ENCODE assay signal across 11 cellular contexts in the genomic region with DNA sequence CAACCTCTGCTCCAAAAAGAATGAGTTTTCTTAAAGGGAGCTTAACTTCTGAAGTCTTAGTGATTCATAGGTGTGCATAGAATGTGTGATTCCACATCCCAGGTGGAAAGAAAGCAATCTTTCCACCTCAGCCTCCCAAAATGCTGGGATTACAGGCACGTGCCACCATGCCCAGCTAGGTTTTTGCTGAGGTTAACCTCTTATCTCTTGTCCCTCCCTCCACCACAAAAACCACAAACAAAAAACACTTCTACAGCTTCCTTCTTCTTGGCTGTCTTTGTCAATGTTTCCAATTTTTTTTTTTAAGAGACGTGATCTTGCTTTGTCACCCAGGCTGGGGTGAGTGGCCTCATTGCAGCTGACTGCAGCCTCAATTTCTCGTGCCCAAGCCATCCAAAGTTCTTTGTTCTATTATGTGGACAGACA. TPM values are rescaled to one million over a fixed set of nuclear protein-coding genes. Genes with fewer than 3 reads are reported as not detected.
DNase-seq lines count a peak whose midpoint lies in the region; ATAC-seq and TF ChIP-seq lines count a peak whose summit lies in the region.
"Had no signal": no experiment of that assay in that cellular context is flagged by ENCODE, and none has a peak within 500 bp of the region (broad histone marks: within the 10 kb centered on the region; RNA-seq: fewer than 3 reads in every experiment).

No MANE protein-coding gene starts in this region.

- H3K9ac ChIP-seq in neuronal stem cell (ENCODE audit: low read depth, low read length, poor library complexity) = no peak overlapping the region

- H3K4me2 ChIP-seq in neuronal stem cell (ENCODE audit: insufficient read depth, low read length, poor library complexity, severe bottlenecking) = no peak overlapping the region

- H2BK12ac ChIP-seq in neuronal stem cell (ENCODE audit: low read length) = no peak overlapping the region

- H3K9me3 ChIP-seq in neuronal stem cell (replicated peaks in 1 of 2; ENCODE audit: control insufficient read depth in 2 of 2, insufficient read depth in 1 of 2, low read depth in 1 of 2, low read length in 2 of 2) = no peaks in the 10 kb centered on the region

- no peak overlapping the region for H2AFZ ChIP-seq in neuronal stem cell (ENCODE audit: low read length)

- no peak overlapping the region for H3K23ac ChIP-seq in neuronal stem cell (ENCODE audit: low read depth, low read length, poor library complexity)

- no peak overlapping the region for H4K8ac ChIP-seq in neuronal stem cell (ENCODE audit: low read depth, low read length)

- no peak overlapping the region for H3K4me3 Mint-ChIP-seq in activated T-helper 2 cell treated with anti-CD3 and anti-CD28 coated beads, Interferon-gamma antibody, Interleukin-2, Interleukin-4, amounts not matched to agents 10 μg/mL and 5 μg/mL and 100 μg/mL, durations not matched to agents 14 hours and 24 hours and 36 hours (ENCODE audit: low read depth)
- H3K4me3 Mint-ChIP-seq in nephron progenitor cell = no peak overlapping the region

- H3K14ac ChIP-seq in neuronal stem cell (ENCODE audit: low read length) = no peak overlapping the region

- no peak overlapping the region for H2BK15ac ChIP-seq in neuronal stem cell (ENCODE audit: low read length)

- peaks cover 21% of the 10 kb centered on the region for H3K36me3 Mint-ChIP-seq in activated T-helper 2 cell treated with anti-CD3 and anti-CD28 coated beads, Interferon-gamma antibody, Interleukin-2, Interleukin-4, amounts not matched to agents 10 μg/mL and 5 μg/mL and 100 μg/mL, durations not matched to agents 14 hours and 24 hours and 36 hours (ENCODE audit: low read depth)
- H3K36me3 Mint-ChIP-seq in nephron progenitor cell (ENCODE audit: low read depth) = peaks cover 2% of the 10 kb centered on the region

- H3K27me3 Mint-ChIP-seq in activated T-helper 2 cell treated with anti-CD3 and anti-CD28 coated beads, Interferon-gamma antibody, Interleukin-2, Interleukin-4, amounts not matched to agents 10 μg/mL and 5 μg/mL and 100 μg/mL, durations not matched to agents 14 hours and 24 hours and 36 hours (ENCODE audit: low read depth) = no peaks in the 10 kb centered on the region
- peaks cover 4% of the 10 kb centered on the region for H3K27me3 Mint-ChIP-seq in nephron progenitor cell (ENCODE audit: low read depth, poor library complexity)

- no peak overlapping the region for H3K4ac ChIP-seq in neuronal stem cell (ENCODE audit: low read length)

- H2BK120ac ChIP-seq in neuronal stem cell (ENCODE audit: low read depth, low read length) = no peak overlapping the region

- no peak overlapping the region for H2BK5ac ChIP-seq in neuronal stem cell (ENCODE audit: low read length)

- WGBS in neuronal stem cell (ENCODE audit: extremely low coverage in 2 of 2, insufficient read length in 2 of 2, insufficient replicate concordance in 1 of 2), 2 donors = no CpG with 5 or more reads among the region's 3 CpGs

- no peaks in the 10 kb centered on the region for H3K4me1 ChIP-seq in neuronal stem cell (ENCODE audit: control insufficient read depth in 2 of 2, insufficient read depth in 1 of 2, low read depth in 1 of 2, low read length in 2 of 2)

- H3K79me1 ChIP-seq in neuronal stem cell (ENCODE audit: low read depth, low read length) = no peaks in the 10 kb centered on the region

- no peak overlapping the region for H3K4me3 ChIP-seq in neuronal stem cell (ENCODE audit: low read length in 2 of 2)
- H3K4me3 ChIP-seq: coronary artery had no signal

- DNase-seq in NCI-H2196 (lab: John Stamatoyannopoulos, UW; ENCODE audit: unreplicated experiment) = peak; percentile 7
- no peak for DNase-seq in NCI-H2196 treated with DMSO at 0.1 percent for 48 hours (lab: John Stamatoyannopoulos, UW; ENCODE audit: unreplicated experiment)
- DNase-seq in OCI-M1 (lab: John Stamatoyannopoulos, UW) = peak; percentile 95
- peak; percentile 25 for DNase-seq in activated T-helper 2 cell treated with anti-CD3 and anti-CD28 coated beads, Interferon-gamma antibody, Interleukin-2, Interleukin-4, amounts not matched to agents 10 μg/mL and 5 μg/mL and 100 μg/mL, durations not matched to agents 14 hours and 24 hours and 36 hours (ENCODE audit: low spot score)
- no peak for DNase-seq in nephron progenitor cell
- DNase-seq in neuronal stem cell (ENCODE audit: low spot score) = no peak
- DNase-seq: hippocampal formation, NCI-H748 treated with DMSO at 0.1 percent for 48 hours had no signal

- H2AK5ac ChIP-seq in neuronal stem cell (ENCODE audit: low read depth, low read length) = no peak overlapping the region

- no peak overlapping the region for H3K27ac Mint-ChIP-seq in activated T-helper 2 cell treated with anti-CD3 and anti-CD28 coated beads, Interferon-gamma antibody, Interleukin-2, Interleukin-4, amounts not matched to agents 10 μg/mL and 5 μg/mL and 100 μg/mL, durations not matched to agents 14 hours and 24 hours and 36 hours
- peak overlapping the region; percentile 36 for H3K27ac Mint-ChIP-seq in nephron progenitor cell

- H3K4me1 Mint-ChIP-seq in activated T-helper 2 cell treated with anti-CD3 and anti-CD28 coated beads, Interferon-gamma antibody, Interleukin-2, Interleukin-4, amounts not matched to agents 10 μg/mL and 5 μg/mL and 100 μg/mL, durations not matched to agents 14 hours and 24 hours and 36 hours (ENCODE audit: low read depth) = peaks cover 12% of the 10 kb centered on the region
- no peaks in the 10 kb centered on the region for H3K4me1 Mint-ChIP-seq in nephron progenitor cell

- no peak overlapping the region for H3K27ac ChIP-seq in neuronal stem cell (replicated peaks; ENCODE audit: low read length)
- H3K27ac ChIP-seq: coronary artery had no signal

- peaks cover 3 to 28% of the 10 kb centered on the region in 2 donors for H3K36me3 ChIP-seq in neuronal stem cell (replicated peaks in 1 of 2; ENCODE audit: control insufficient read depth in 2 of 2, insufficient read depth in 2 of 2, low read length in 2 of 2)

- ATAC-seq in GM18867 (IDR thresholded peaks at IDR 0.05; ENCODE audit: unreplicated experiment) (no peak), HG03280 (IDR thresholded peaks at IDR 0.05; ENCODE audit: unreplicated experiment) (no peak)

- no peak overlapping the region for H4K91ac ChIP-seq in neuronal stem cell (ENCODE audit: low read depth, low read length, poor library complexity)

- no peak for TF ChIP-seq CTCF in nephron progenitor cell (IDR thresholded peaks at IDR 0.05)

- intact Hi-C loops in activated T-helper 2 cell treated with anti-CD3 and anti-CD28 coated beads, Interferon-gamma antibody, Interleukin-2, Interleukin-4, amounts not matched to agents 10 μg/mL and 5 μg/mL and 100 μg/mL, durations not matched to agents 14 hours and 24 hours and 36 hours (cut with micrococcal nuclease) = no loop called here

- no peaks in the 10 kb centered on the region for H3K27me3 ChIP-seq in neuronal stem cell (ENCODE audit: control insufficient read depth in 3 of 3, insufficient read depth in 3 of 3, low read depth in 1 of 3, low read length in 3 of 3)

- no peak overlapping the region for H3K18ac ChIP-seq in neuronal stem cell (ENCODE audit: low read length)

- no peaks in the 10 kb centered on the region for H3K9me3 Mint-ChIP-seq in activated T-helper 2 cell treated with anti-CD3 and anti-CD28 coated beads, Interferon-gamma antibody, Interleukin-2, Interleukin-4, amounts not matched to agents 10 μg/mL and 5 μg/mL and 100 μg/mL, durations not matched to agents 14 hours and 24 hours and 36 hours
- H3K9me3 Mint-ChIP-seq in nephron progenitor cell = no peaks in the 10 kb centered on the region

RNA-seq across cellular contexts. Expression of gene CSE1L, which starts 8.1 kb away (rescaled TPM):
- 114 TPM in 2 replicates for total RNA-seq in activated T-helper 2 cell treated with anti-CD3 and anti-CD28 coated beads, Interferon-gamma antibody, Interleukin-2, Interleukin-4, amounts not matched to agents 10 μg/mL and 5 μg/mL and 100 μg/mL, durations not matched to agents 14 hours and 24 hours and 36 hours
- polyA plus RNA-seq in neuronal stem cell (2013, experiment 1 of 2) = 136 TPM
- 139 TPM for polyA plus RNA-seq in neuronal stem cell (2013, experiment 2 of 2)

Comparison
In these comparisons a context has a peak if more than half of its experiments do, and no peak if none do; other contexts are left out.
1. DNase-seq: peak in NCI-H2196 (single experiment), OCI-M1 (single experiment) and activated T-helper 2 cell treated with anti-CD3 and anti-CD28 coated beads, Interferon-gamma antibody, Interleukin-2, Interleukin-4, amounts not matched to agents 10 μg/mL and 5 μg/mL and 100 μg/mL, durations not matched to agents 14 hours and 24 hours and 36 hours (single experiment); none in NCI-H2196 treated with DMSO at 0.1 percent for 48 hours (single experiment), nephron progenitor cell (single experiment) and neuronal stem cell (single experiment).